Comparison of ENCODE assay signal across 25 cellular contexts in the genomic region with DNA sequence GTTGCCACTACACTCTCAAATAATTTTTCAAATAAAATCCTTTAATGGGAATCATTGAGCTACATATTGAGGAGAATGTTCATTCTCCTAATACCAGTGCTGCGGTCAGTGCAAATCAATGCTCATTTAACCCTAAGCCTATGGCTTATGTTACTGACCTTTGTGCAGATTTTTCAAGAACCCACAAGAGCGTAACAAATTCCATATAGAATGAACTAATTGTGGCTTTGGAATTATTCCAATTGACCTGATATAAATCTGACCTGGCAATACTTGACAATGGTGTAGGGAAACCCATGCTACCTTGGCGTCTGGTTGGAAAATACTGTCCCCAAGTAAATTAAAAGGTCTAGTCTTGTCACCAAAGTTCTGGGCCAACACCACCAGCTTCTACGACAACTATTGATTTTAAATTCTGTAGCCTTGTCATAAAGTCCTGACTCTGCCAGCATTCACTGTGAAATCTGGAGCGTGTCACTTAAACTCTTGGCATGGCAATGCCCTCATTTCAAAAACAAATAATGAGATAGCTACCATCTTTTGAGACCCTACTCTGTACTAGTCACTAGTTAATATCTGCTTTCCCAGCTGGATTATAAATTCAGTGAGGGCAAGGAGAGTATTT.
DNase-seq lines count a peak whose midpoint lies in the region; ATAC-seq, FAIRE-seq and TF ChIP-seq lines count a peak whose summit lies in the region.
"Had no signal": no experiment of that assay in that cellular context is flagged by ENCODE, and none has a peak within 500 bp of the region (broad histone marks: within the 10 kb centered on the region; RNA-seq: fewer than 3 reads in every experiment).

No MANE protein-coding gene starts in this region.

- no peak overlapping the region for H3K9ac ChIP-seq in HUES48 (ENCODE audit: low read depth, low read length)
- H3K9ac ChIP-seq: BLaER1 had no signal

- H3K9me3 ChIP-seq in HUES48 (ENCODE audit: control insufficient read depth, insufficient read depth, low read length) (no peaks in the 10 kb centered on the region), PC-9 (ENCODE audit: insufficient read depth, low read depth) (no peaks in the 10 kb centered on the region)
- H3K9me3 ChIP-seq: BLaER1, HAP-1 had no signal

- H3K36me3 Mint-ChIP-seq in activated naive CD4-positive, alpha-beta T cell treated with anti-CD3 and anti-CD28 coated beads for 36 hours (ENCODE audit: low read depth), result no peaks in the 10 kb centered on the region
- H3K36me3 Mint-ChIP-seq: IgD-negative memory B cell had no signal

- peaks cover 19% of the 10 kb centered on the region for H3F3A ChIP-seq in PC-9 (ENCODE audit: insufficient read depth, low read depth)

- no peaks in the 10 kb centered on the region for H3K27me3 ChIP-seq in HUES48 (ENCODE audit: control insufficient read depth, insufficient read depth, low read length)
- no peaks in the 10 kb centered on the region for H3K27me3 ChIP-seq in PC-9 (ENCODE audit: insufficient read depth, low read depth)
- H3K27me3 ChIP-seq: BLaER1 had no signal

- H3K27ac ChIP-seq in HUES48 (ENCODE audit: low read depth, low read length) (peak overlapping the region; percentile 21), PC-9 (peak overlapping the region; percentile 51)
- H3K27ac ChIP-seq: BLaER1, HL-60, SK-N-MC had no signal

- intact Hi-C loops in PC-9 (cut with micrococcal nuclease; ENCODE audit: unreplicated experiment), result loop anchor here (2.0 kb wide), 1 partner anchor 247 kb away; no protein-coding TSS in a partner anchor
- intact Hi-C loops in activated naive CD4-positive, alpha-beta T cell treated with anti-CD3 and anti-CD28 coated beads for 36 hours (cut with micrococcal nuclease), result no loop called here
- intact Hi-C loops in left colon (cut with DNase I, micrococcal nuclease), result no loop called here

- no peaks in the 10 kb centered on the region for H4K20me1 ChIP-seq in PC-9 (ENCODE audit: insufficient read depth)
- H4K20me1 ChIP-seq: BLaER1 had no signal

- H3K4me3 ChIP-seq in HUES48 (ENCODE audit: low read depth, low read length) (no peak overlapping the region), PC-9 (no peak overlapping the region; the same call in 1 of the 2 replicates)
- H3K4me3 ChIP-seq: BLaER1, HAP-1, SK-N-MC had no signal

- CTCF ChIA-PET in PC-9 (lab: Charles Lee), result interaction anchor here (0.7 kb wide), 1 partner anchor 98 kb away, joined by 3 read pairs; no protein-coding TSS in a partner anchor
- CTCF ChIA-PET in activated naive CD4-positive, alpha-beta T cell treated with anti-CD3 and anti-CD28 coated beads for 36 hours (lab: Charles Lee), result no interaction called here

- peak in 1 of 2 experiments; percentile 87 for DNase-seq in PC-9
- no peak for DNase-seq in urothelium cell line (ENCODE audit: low spot score)
- DNase-seq in activated naive CD4-positive, alpha-beta T cell treated with anti-CD3 and anti-CD28 coated beads for 36 hours, result no peak
- DNase-seq in left colon, result no peak
- DNase-seq: ACHN; CD4-positive, alpha-beta T cell; COR-L47; DMS 273 treated with DMSO at 0.1 percent for 48 hours; DMS79 treated with DMSO at 0.1 percent for 48 hours; Karpas-422; MV-4-11; NCI-H1436; NCI-H187 treated with DMSO at 0.1 percent for 48 hours; NCI-H2227 treated with DMSO at 0.1 percent for 48 hours; NCI-H510A; Right ventricle myocardium superior; SW 1271 had no signal

- BruUV-seq in PC-9 (replicated peaks; lab: Mats Ljungman, UMichigan), result no TSS peak

- H3K9me3 Mint-ChIP-seq in activated naive CD4-positive, alpha-beta T cell treated with anti-CD3 and anti-CD28 coated beads for 36 hours, result no peaks in the 10 kb centered on the region
- H3K9me3 Mint-ChIP-seq: CD4-positive, alpha-beta T cell; IgD-negative memory B cell had no signal

- FAIRE-seq in islet of Langerhans (lab: Jason Lieb, UNC) (peak; percentile 56), urothelium cell line (lab: Jason Lieb, UNC) (peak; percentile 42)

- H3K4me1 ChIP-seq in HUES48 (ENCODE audit: control insufficient read depth, insufficient read depth, low read length), result 0 out of 2 replicates have a peak, but pooled peaks cover 4% of the 10 kb centered on the region
- peaks cover 39% of the 10 kb centered on the region for H3K4me1 ChIP-seq in PC-9 (replicated peaks; ENCODE audit: insufficient read depth)
- H3K4me1 ChIP-seq: BLaER1 had no signal

- no peak overlapping the region for H3K4me3 Mint-ChIP-seq in activated naive CD4-positive, alpha-beta T cell treated with anti-CD3 and anti-CD28 coated beads for 36 hours
- H3K4me3 Mint-ChIP-seq: CD4-positive, alpha-beta T cell; IgD-negative memory B cell had no signal

- POLR2A ChIA-PET in PC-9 (lab: Charles Lee; ENCODE audit: unreplicated experiment), result interaction anchor here (0.6 to 0.7 kb wide), 4 partner anchors 77 to 924 kb away, joined by 4 to 31 read pairs (median 8); a partner anchor contains a TSS

- no peaks in the 10 kb centered on the region for H3K9me2 ChIP-seq in PC-9 (ENCODE audit: insufficient read depth)

- no peak for TF ChIP-seq CTCF in PC-9 (conservative IDR thresholded peaks at IDR 0.05)

- ATAC-seq in left colon (no peak), HG02678 (IDR thresholded peaks at IDR 0.05; ENCODE audit: unreplicated experiment) (no peak)

- H3K27me3 Mint-ChIP-seq in activated naive CD4-positive, alpha-beta T cell treated with anti-CD3 and anti-CD28 coated beads for 36 hours (ENCODE audit: low read depth), result no peaks in the 10 kb centered on the region
- H3K27me3 Mint-ChIP-seq: CD4-positive, alpha-beta T cell; IgD-negative memory B cell had no signal

- no peaks in the 10 kb centered on the region for H3K79me2 ChIP-seq in PC-9 (ENCODE audit: low read depth)

- no peaks in the 10 kb centered on the region for H3K4me1 Mint-ChIP-seq in activated naive CD4-positive, alpha-beta T cell treated with anti-CD3 and anti-CD28 coated beads for 36 hours (ENCODE audit: low read depth)
- H3K4me1 Mint-ChIP-seq: IgD-negative memory B cell had no signal

- no peak overlapping the region for H2AFZ ChIP-seq in PC-9

- H3K4me2 ChIP-seq in PC-9, result peak overlapping the region; percentile 58
- H3K4me2 ChIP-seq: BLaER1 had no signal

- no peaks in the 10 kb centered on the region for H3K36me3 ChIP-seq in HUES48 (ENCODE audit: control insufficient read depth, insufficient read depth, low read length)
- H3K36me3 ChIP-seq in PC-9 (ENCODE audit: low read depth), result no peaks in the 10 kb centered on the region
- H3K36me3 ChIP-seq: BLaER1, HAP-1 had no signal

- no peak overlapping the region for H3K27ac Mint-ChIP-seq in activated naive CD4-positive, alpha-beta T cell treated with anti-CD3 and anti-CD28 coated beads for 36 hours
- H3K27ac Mint-ChIP-seq: CD4-positive, alpha-beta T cell; IgD-negative memory B cell had no signal
